10 cellular contexts compared by ENCODE assay signal in genomic region chr3:105747056-105747455, GRCh38.
DNase-seq lines count a peak whose midpoint lies in the region; ATAC-seq and TF ChIP-seq lines count a peak whose summit lies in the region.
"Had no signal": no experiment of that assay in that cellular context is flagged by ENCODE, and none has a peak within 500 bp of the region (broad histone marks: within the 10 kb centered on the region; RNA-seq: fewer than 3 reads in every experiment).

No MANE protein-coding gene starts in this region.

- H3K4me2 ChIP-seq in OCI-LY1 (ENCODE audit: low read length), result no peak overlapping the region
- peak overlapping the region; percentile 53 for H3K4me2 ChIP-seq in neural progenitor cell

- H3K4me1 Mint-ChIP-seq in CD8-positive, alpha-beta memory T cell, result peaks cover 78 to 91% (median 89%) of the 10 kb centered on the region in 3 donors
- peaks cover 8% of the 10 kb centered on the region for H3K4me1 Mint-ChIP-seq in neural progenitor cell

- no peaks in the 10 kb centered on the region for H3K27me3 ChIP-seq in CD8-positive, alpha-beta memory T cell (ENCODE audit: insufficient read depth, low read length, poor library complexity, severe bottlenecking)
- no peaks in the 10 kb centered on the region for H3K27me3 ChIP-seq in OCI-LY1 (ENCODE audit: insufficient read depth, low read length)
- no peaks in the 10 kb centered on the region for H3K27me3 ChIP-seq in neural progenitor cell

- H3F3A ChIP-seq in OCI-LY1 (ENCODE audit: insufficient read depth, low read length), result no peaks in the 10 kb centered on the region
- no peaks in the 10 kb centered on the region for H3F3A ChIP-seq in neural progenitor cell (ENCODE audit: low read depth)

- H3K9ac ChIP-seq in OCI-LY1 (ENCODE audit: low read length), result no peak overlapping the region
- no peak overlapping the region for H3K9ac ChIP-seq in neural progenitor cell
- H3K9ac ChIP-seq: parathyroid adenoma had no signal

- H3K4me1 ChIP-seq in CD8-positive, alpha-beta memory T cell (ENCODE audit: insufficient read depth, low read length), result peaks cover 75% of the 10 kb centered on the region
- H3K4me1 ChIP-seq in OCI-LY1 (ENCODE audit: insufficient read depth, low read length, severe bottlenecking) (peaks cover under 1% of the 10 kb centered on the region), neural progenitor cell (peaks cover 19% of the 10 kb centered on the region)
- H3K4me1 ChIP-seq: parathyroid adenoma had no signal

- peak in 2 of 5 donors; percentile 19 to 51 for DNase-seq in CD8-positive, alpha-beta memory T cell
- DNase-seq in dermis blood vessel endothelial cell, result peak; percentile 17
- no peak for DNase-seq in neural progenitor cell (ENCODE audit: low spot score)
- DNase-seq in NCI-H2029 treated with DMSO at 0.1 percent for 48 hours (lab: John Stamatoyannopoulos, UW), result no peak
- DNase-seq in germinal center (ENCODE audit: low spot score), result no peak
- no peak for DNase-seq in stimulated activated CD4-positive, alpha-beta T cell treated with anti-CD3 and anti-CD28 coated beads, Interleukin-1b, Interleukin-23, amount 100 ng/mL, for 48 hours

- H3K79me2 ChIP-seq in OCI-LY1 (ENCODE audit: insufficient read depth, low read length) (no peaks in the 10 kb centered on the region), neural progenitor cell (ENCODE audit: low read depth) (peaks cover 4% of the 10 kb centered on the region)
- H3K79me2 ChIP-seq: parathyroid adenoma had no signal

- no peaks in the 10 kb centered on the region for H3K9me3 ChIP-seq in CD8-positive, alpha-beta memory T cell (ENCODE audit: low read length)
- no peaks in the 10 kb centered on the region for H3K9me3 ChIP-seq in OCI-LY1 (ENCODE audit: low read length)
- H3K9me3 ChIP-seq in neural progenitor cell (ENCODE audit: low read depth), result no peaks in the 10 kb centered on the region

- no peak for ATAC-seq in GM21619 (IDR thresholded peaks at IDR 0.05; ENCODE audit: unreplicated experiment)

- POLR2A ChIA-PET in CD8-positive, alpha-beta memory T cell (lab: Charles Lee), result no interaction called here

- H3K27me3 Mint-ChIP-seq in CD8-positive, alpha-beta memory T cell, result no peaks in the 10 kb centered on the region
- no peaks in the 10 kb centered on the region for H3K27me3 Mint-ChIP-seq in neural progenitor cell (ENCODE audit: insufficient read depth, low read depth)
- H3K27me3 Mint-ChIP-seq: IgD-negative memory B cell had no signal

- H3K4me3 ChIP-seq in CD8-positive, alpha-beta memory T cell (ENCODE audit: low read length), result no peak overlapping the region
- no peak overlapping the region for H3K4me3 ChIP-seq in OCI-LY1 (ENCODE audit: low read depth, low read length, poor library complexity, severe bottlenecking)
- no peak overlapping the region for H3K4me3 ChIP-seq in neural progenitor cell

- CTCF ChIA-PET in CD8-positive, alpha-beta memory T cell (lab: Charles Lee), result no interaction called here

- H3K9me2 ChIP-seq in OCI-LY1 (ENCODE audit: low read depth, low read length), result no peaks in the 10 kb centered on the region

- peak overlapping the region; percentile 57 to 84 (median 74) for H3K4me3 Mint-ChIP-seq in CD8-positive, alpha-beta memory T cell
- no peak overlapping the region for H3K4me3 Mint-ChIP-seq in neural progenitor cell
- H3K4me3 Mint-ChIP-seq: IgD-negative memory B cell had no signal

- TF ChIP-seq CTCF in OCI-LY1 (IDR thresholded peaks at IDR 0.05; ENCODE audit: low read length) (no peak), neural progenitor cell (IDR thresholded peaks at IDR 0.05) (no peak)

- peak overlapping the region; percentile 12 for H3K27ac ChIP-seq in CD8-positive, alpha-beta memory T cell (ENCODE audit: low read depth, low read length)
- peak overlapping the region; percentile 22 for H3K27ac ChIP-seq in OCI-LY1 (ENCODE audit: low read depth, low read length, poor library complexity, severe bottlenecking)
- H3K27ac ChIP-seq in neural progenitor cell, result peak overlapping the region; percentile 39
- H3K27ac ChIP-seq: parathyroid adenoma had no signal

- no peaks in the 10 kb centered on the region for H4K20me1 ChIP-seq in OCI-LY1 (ENCODE audit: insufficient read depth, low read length)
- peaks cover 9% of the 10 kb centered on the region for H4K20me1 ChIP-seq in neural progenitor cell (ENCODE audit: low read depth)

- H3K9me3 Mint-ChIP-seq in CD8-positive, alpha-beta memory T cell, result peaks cover 0 to under 1% (median 0%) of the 10 kb centered on the region in 5 donors
- no peaks in the 10 kb centered on the region for H3K9me3 Mint-ChIP-seq in neural progenitor cell

- peaks cover 1% of the 10 kb centered on the region for H3K36me3 ChIP-seq in CD8-positive, alpha-beta memory T cell (ENCODE audit: insufficient read depth, low read length)
- H3K36me3 ChIP-seq in OCI-LY1 (ENCODE audit: insufficient read depth, low read length) (peaks cover 41% of the 10 kb centered on the region), neural progenitor cell (peaks cover 19% of the 10 kb centered on the region)

- peak overlapping the region; percentile 80 to 95 (median 89) for H3K27ac Mint-ChIP-seq in CD8-positive, alpha-beta memory T cell
- no peak overlapping the region for H3K27ac Mint-ChIP-seq in neural progenitor cell

- no peak overlapping the region for H2AFZ ChIP-seq in OCI-LY1 (ENCODE audit: low read length)
- no peak overlapping the region for H2AFZ ChIP-seq in neural progenitor cell (replicated peaks)
- H2AFZ ChIP-seq: parathyroid adenoma had no signal

- H3K36me3 Mint-ChIP-seq in CD8-positive, alpha-beta memory T cell, result peaks cover 13 to 48% (median 16%) of the 10 kb centered on the region in 3 donors
- H3K36me3 Mint-ChIP-seq in neural progenitor cell, result peaks cover 13% of the 10 kb centered on the region
